8 cellular contexts compared by ENCODE assay signal in genomic region chr5:103260951-103261350, GRCh38. TPM values are rescaled to one million over a fixed set of nuclear protein-coding genes. Genes with fewer than 3 reads are reported as not detected.
DNase-seq lines count a peak whose midpoint lies in the region; ATAC-seq, FAIRE-seq and TF ChIP-seq lines count a peak whose summit lies in the region.

No MANE protein-coding gene starts in this region.

- H3K9ac ChIP-seq in endocrine pancreas (ENCODE audit: control insufficient read depth, insufficient read depth, low read length): no peak overlapping the region

- ATAC-seq in GM19395 (IDR thresholded peaks at IDR 0.05; ENCODE audit: unreplicated experiment) (peak; percentile 26), HG03139 (IDR thresholded peaks at IDR 0.05; ENCODE audit: unreplicated experiment) (peak; percentile 17), pancreas (no peak)

- TF ChIP-seq CTCF in pancreas (IDR thresholded peaks at IDR 0.05): no peak

- in situ Hi-C loops in G401 (cut with HindIII; ENCODE audit: low sequenced_read_pairs): no loop called here

- H3K4me3 ChIP-seq in endocrine pancreas (ENCODE audit: control insufficient read depth, insufficient read depth, low read length) (peak overlapping the region; percentile 93), pancreas (no peak overlapping the region)

- peaks cover 37% of the 10 kb centered on the region for H3K4me1 ChIP-seq in endocrine pancreas (ENCODE audit: control insufficient read depth, insufficient read depth, low read length)
- H3K4me1 ChIP-seq in pancreas: peaks cover 10 to 39% (median 30%) of the 10 kb centered on the region in 3 donors

- H3K27me3 ChIP-seq in endocrine pancreas (ENCODE audit: control insufficient read depth, insufficient read depth, low read length): no peaks in the 10 kb centered on the region
- no peaks in the 10 kb centered on the region for H3K27me3 ChIP-seq in pancreas

- no peaks in the 10 kb centered on the region for H3K36me3 ChIP-seq in endocrine pancreas (ENCODE audit: control insufficient read depth, insufficient read depth, low read length)
- no peaks in the 10 kb centered on the region for H3K36me3 ChIP-seq in pancreas

- H3K27ac ChIP-seq in pancreas: peak overlapping the region in 1 of 4 donors; percentile 14

- no peaks in the 10 kb centered on the region for H3K9me3 ChIP-seq in endocrine pancreas (ENCODE audit: control insufficient read depth, low read length)
- no peaks in the 10 kb centered on the region for H3K9me3 ChIP-seq in pancreas

- FAIRE-seq in pancreas (lab: Jason Lieb, UNC): no peak

- 26 to 39% methylated on average over 3 of the region's 3 CpGs for WGBS in pancreas, 2 donors

- intact Hi-C loops in pancreas (cut with DNase I): no loop called here

- DNase-seq in ELR (ENCODE audit: low read depth) (peak; percentile 10), pancreas (no peak), G401 (ENCODE audit: low spot score) (no peak), NCI-H2081 treated with DMSO at 0.1 percent for 48 hours (lab: John Stamatoyannopoulos, UW) (no peak)
- no peak for DNase-seq in activated effector memory CD4-positive, alpha-beta T cell treated with Interleukin-2 at 50 U/mL for 16 hours

RNA-seq across cellular contexts. Expression of gene MACIR, which starts 2.4 kb away (rescaled TPM):
- total RNA-seq in pancreas: 1 to 10 TPM; 2.4 to 8.0 (median 3.2) TPM
- 1 to 10 TPM; 3.0 to 6.8 TPM for polyA plus RNA-seq in pancreas
- total RNA-seq in G401 (2014; rRNA removed; shearing (Covaris generic)): 7.8 and 10.4 TPM in 2 replicates

Comparison
In these comparisons a context has a peak if more than half of its experiments do, and no peak if none do; other contexts are left out.
1. ATAC-seq: peak in GM19395 (single experiment) and HG03139 (single experiment); none in pancreas (0 of 4).